In the genomic region with DNA sequence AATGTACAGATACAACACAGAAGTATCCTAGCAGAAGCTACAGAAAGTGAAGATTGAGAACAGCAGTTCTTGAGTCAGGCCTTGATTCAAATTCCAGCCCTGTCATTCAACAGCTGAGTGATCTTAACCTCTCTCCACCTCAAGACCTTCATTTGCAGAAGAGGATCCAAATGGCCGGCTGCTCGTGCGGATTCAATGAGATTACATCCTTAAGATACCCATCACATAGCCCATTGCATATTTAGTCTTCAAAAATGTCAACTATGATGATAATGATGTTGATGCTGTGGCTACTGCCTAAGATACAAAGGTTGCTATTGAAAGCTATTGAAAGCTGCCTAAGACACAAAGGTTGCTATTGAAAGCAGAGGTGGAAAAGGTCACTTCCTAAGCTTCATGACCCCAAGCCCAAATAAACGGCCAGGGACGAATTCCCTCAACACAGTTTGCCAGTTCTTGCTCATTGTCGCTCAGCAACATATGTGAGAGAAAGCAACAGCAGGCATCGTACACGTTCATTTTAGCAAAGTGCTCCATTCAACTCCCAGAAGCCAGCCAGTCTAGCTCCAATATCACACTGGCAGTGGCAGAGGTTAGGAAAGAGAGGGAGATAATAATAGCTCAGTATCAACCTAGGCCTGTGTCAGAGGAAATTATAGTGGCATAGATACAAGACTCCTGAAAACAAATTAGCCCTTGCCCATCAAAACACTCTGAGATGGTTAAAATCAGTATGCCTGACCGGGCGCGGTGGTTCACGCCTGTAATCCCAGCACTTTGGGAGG, we compare ENCODE assay signal across 27 cellular contexts. TPM values are rescaled to one million over a fixed set of nuclear protein-coding genes. Genes with fewer than 3 reads are reported as not detected.
A peak's percentile ranks its signal among the peaks of the same experiment; 100 is the strongest.
DNase-seq lines count a peak whose midpoint lies in the region; ATAC-seq and TF ChIP-seq lines count a peak whose summit lies in the region.
"Had no signal": no experiment of that assay in that cellular context is flagged by ENCODE, and none has a peak within 500 bp of the region (broad histone marks: within the 10 kb centered on the region; RNA-seq: fewer than 3 reads in every experiment).

No MANE protein-coding gene starts in this region.

- peak; percentile 61 to 81 for ATAC-seq in right cardiac atrium
- ATAC-seq: A549; esophagus mucosa; left colon; stimulated activated naive B cell treated with anti-CD40 and anti-IgM and Interleukin-4, amounts not matched to agents 10 μg/mL and 1 μg/mL and 100 μg/mL, for 72 hours; T-cell; WTC11 had no signal

- H3K27me3 ChIP-seq in right cardiac atrium (ENCODE audit: control insufficient read depth, insufficient read depth) (no peaks in the 10 kb centered on the region), WERI-Rb-1 (ENCODE audit: insufficient read depth, low read depth, severe bottlenecking) (no peaks in the 10 kb centered on the region)
- H3K27me3 ChIP-seq: SJSA1, suprapubic skin had no signal

- H3K4me1 ChIP-seq in right cardiac atrium (ENCODE audit: control insufficient read depth, insufficient read depth, low read length), result no peaks in the 10 kb centered on the region
- H3K4me1 ChIP-seq: A549, SJSA1, suprapubic skin had no signal

- DNase-seq in NCI-H2227 (lab: John Stamatoyannopoulos, UW; ENCODE audit: unreplicated experiment) (peak; percentile 87), foreskin melanocyte (peak; percentile 23), right cardiac atrium (no peak), retina (peak; percentile 30), anterior cingulate cortex (lab: John Stamatoyannopoulos, UW) (no peak), NOMO-1 treated with DMSO at 0.1 percent for 48 hours (lab: John Stamatoyannopoulos, UW; ENCODE audit: unreplicated experiment) (no peak), WERI-Rb-1 (no peak)
- no peak for DNase-seq in activated CD8-positive, alpha-beta memory T cell treated with anti-CD3 and anti-CD28 coated beads, Interleukin-2, amount 50 U/mL, for 4 hours
- DNase-seq: activated CD4-positive, alpha-beta T cell treated with anti-CD3 and anti-CD28 coated beads, Interleukin-2, amount 10 ng/mL, durations not matched to agents 7 days and 5 days; activated gamma-delta T cell treated with Interleukin-2 at 50 U/mL for 16 hours; activated T-cell treated with anti-CD3 and anti-CD28 coated beads, Interleukin-2, amount 50 U/mL, for 48 hours; CD4-positive, alpha-beta T cell; foreskin fibroblast; GM23248; hippocampal formation; IMR-90; left colon; NCI-H1436; NCI-H2081; NCI-H774; stimulated activated naive B cell treated with anti-CD40 and anti-IgM and Interleukin-4, amounts not matched to agents 10 μg/mL and 1 μg/mL and 100 μg/mL, for 72 hours; T-cell had no signal

- no peak for TF ChIP-seq CTCF in WERI-Rb-1 (IDR thresholded peaks at IDR 0.05; ENCODE audit: low read depth, low read length)

- no peak overlapping the region for H3K4me3 ChIP-seq in right cardiac atrium (ENCODE audit: low read length)
- no peak overlapping the region for H3K4me3 ChIP-seq in WERI-Rb-1 (ENCODE audit: low read depth, low read length)
- H3K4me3 ChIP-seq: A549, GM23248, SJSA1, suprapubic skin had no signal

- H3K9me3 ChIP-seq in right cardiac atrium (ENCODE audit: control insufficient read depth, low read length), result no peaks in the 10 kb centered on the region
- H3K9me3 ChIP-seq in WERI-Rb-1 (ENCODE audit: severe bottlenecking), result no peaks in the 10 kb centered on the region
- H3K9me3 ChIP-seq: A549, SJSA1, suprapubic skin had no signal

- intact Hi-C loops in right cardiac atrium (cut with DNase I), result no loop called here

- no peaks in the 10 kb centered on the region for H3K36me3 ChIP-seq in WERI-Rb-1
- H3K36me3 ChIP-seq: SJSA1, suprapubic skin had no signal

- 64% methylated on average over 12 of the region's 12 CpGs for WGBS in right cardiac atrium

- H3K27ac ChIP-seq in right cardiac atrium (ENCODE audit: low read length) (peak overlapping the region; percentile 69), WERI-Rb-1 (no peak overlapping the region)
- H3K27ac ChIP-seq: A549, GM23248, SJSA1, suprapubic skin had no signal

RNA-seq across cellular contexts. Expression of a gene that starts 36.1 kb away (rescaled TPM):
- 10 to 100 TPM; 53.7 to 78.6 (median 63.5) TPM for total RNA-seq in right cardiac atrium
- 48.5 TPM for polyA plus RNA-seq in right cardiac atrium

RNA-seq across cellular contexts. Expression of a gene that starts 40.1 kb away (rescaled TPM):
- 100 to 1,000 TPM; 188 to 204 (median 201) TPM for total RNA-seq in right cardiac atrium
- polyA plus RNA-seq in right cardiac atrium, result 132 TPM

Comparison
In these comparisons a context has a peak if more than half of its experiments do, and no peak if none do; other contexts are left out.
1. DNase-seq: peak in NCI-H2227 (single experiment), foreskin melanocyte (single experiment) and retina (single experiment); none in right cardiac atrium (0 of 3), anterior cingulate cortex (0 of 58), NOMO-1 treated with DMSO at 0.1 percent for 48 hours (single experiment), activated CD8-positive, alpha-beta memory T cell treated with anti-CD3 and anti-CD28 coated beads, Interleukin-2, amount 50 U/mL, for 4 hours (single experiment) and WERI-Rb-1 (single experiment).